ENCODE assay signal across 8 cellular contexts in the genomic region with DNA sequence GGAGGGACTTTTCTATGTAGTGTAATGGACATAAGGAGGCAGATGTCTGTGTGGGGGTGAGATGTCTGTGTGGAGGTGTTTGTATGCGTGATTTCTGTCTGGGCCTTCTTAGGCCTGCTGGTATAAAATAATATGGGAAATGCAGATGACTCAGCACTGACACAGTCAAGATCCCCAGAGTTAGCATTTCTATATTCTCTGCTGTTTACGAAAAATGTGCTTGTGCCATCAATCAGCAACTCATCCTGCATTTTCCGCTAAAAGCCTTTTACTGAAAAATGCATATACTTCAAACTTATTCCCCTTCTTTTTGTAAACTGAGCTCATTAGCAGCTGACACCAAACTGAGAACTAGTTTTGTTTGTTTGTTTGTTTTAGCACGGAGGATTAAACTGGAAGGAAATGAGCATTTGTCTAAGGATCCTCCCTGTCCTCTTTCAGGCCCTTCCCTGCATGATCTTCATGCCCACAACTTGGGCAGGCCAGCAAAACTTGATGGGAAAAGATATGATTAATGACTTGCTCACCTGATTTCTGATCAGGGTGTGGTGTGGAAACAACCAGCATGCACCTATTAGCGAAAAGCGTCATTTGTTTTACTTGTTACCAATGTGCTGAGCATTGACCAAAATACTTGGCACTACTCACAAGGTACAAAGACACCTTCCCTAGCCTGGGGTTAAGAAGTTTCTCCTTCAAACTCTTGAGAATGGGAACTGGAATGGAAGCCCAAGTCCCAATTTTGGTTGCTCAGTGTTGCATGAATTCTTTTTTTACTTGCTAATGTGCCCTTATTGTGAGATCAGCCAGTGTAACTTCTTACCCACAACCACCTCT.
DNase-seq lines count a peak whose midpoint lies in the region; ATAC-seq, FAIRE-seq and TF ChIP-seq lines count a peak whose summit lies in the region.

No MANE protein-coding gene starts in this region.

- H4K20me1 ChIP-seq in H1 (replicated peaks in 1 of 2; ENCODE audit: control insufficient read depth in 1 of 2, insufficient read depth in 2 of 2, low read length in 2 of 2) = no peaks in the 10 kb centered on the region

- H3K27me3 ChIP-seq in GM06990 (replicated peaks; ENCODE audit: control insufficient read depth, insufficient read depth, low read length) (no peaks in the 10 kb centered on the region), NT2/D1 (ENCODE audit: insufficient read depth, insufficient read length) (no peaks in the 10 kb centered on the region), H1 (replicated peaks in 1 of 4; ENCODE audit: control insufficient read depth in 3 of 4, extremely low read depth in 1 of 4, insufficient read depth in 3 of 4, low read length in 3 of 4) (no peaks in the 10 kb centered on the region), neutrophil (peaks cover 63% of the 10 kb centered on the region)

- peak overlapping the region; percentile 96 for H3K9ac ChIP-seq in NT2/D1 (ENCODE audit: insufficient read length, low read depth)
- H3K9ac ChIP-seq in H1 (replicated peaks in 1 of 4; ENCODE audit: extremely low read depth in 1 of 4, low read depth in 3 of 4, low read length in 3 of 4) = peak overlapping the region in 3 of 4 experiments; percentile 26 to 59 (median 27); a peak in 5 of 7 replicates

- no peak overlapping the region for H4K8ac ChIP-seq in H1 (ENCODE audit: extremely low read depth, insufficient read depth, low read length)

- DNase-seq in GM06990 (ENCODE audit: extremely low read depth, insufficient read length) (no peak), NT2/D1 (ENCODE audit: low read depth, low spot score) (no peak), H1 (ENCODE audit: low read depth in 1 of 2, low spot score in 2 of 2) (no peak), putamen (ENCODE audit: low spot score) (no peak), NCI-H2227 treated with DMSO at 0.1 percent for 48 hours (lab: John Stamatoyannopoulos, UW) (no peak), SW 1271 (lab: John Stamatoyannopoulos, UW) (no peak)

- no peaks in the 10 kb centered on the region for H3K36me3 ChIP-seq in GM06990 (ENCODE audit: control insufficient read depth, insufficient read depth, low read length)
- H3K36me3 ChIP-seq in NT2/D1 (ENCODE audit: insufficient read depth, insufficient read length, low read length) = no peaks in the 10 kb centered on the region
- H3K36me3 ChIP-seq in H1 (ENCODE audit: control insufficient read depth in 2 of 4, insufficient read depth in 4 of 4, low read length in 3 of 4) = no peaks in the 10 kb centered on the region
- H3K36me3 ChIP-seq in neutrophil = no peaks in the 10 kb centered on the region

- H3K9me3 ChIP-seq in NT2/D1 (ENCODE audit: insufficient read depth, low read length) (no peaks in the 10 kb centered on the region), H1 (ENCODE audit: insufficient read depth in 2 of 2, low read depth in 1 of 2, low read length in 1 of 2) (no peaks in the 10 kb centered on the region), neutrophil (no peaks in the 10 kb centered on the region)

- peak overlapping the region; percentile 56 for H2BK20ac ChIP-seq in H1 (ENCODE audit: low read length)

- POLR2A ChIA-PET in H1 (lab: Charles Lee; ENCODE audit: partially characterized antibody) = interaction anchor here (0.7 to 3.5 kb wide), 17 partner anchors 9 to 162 kb away, joined by 3 to 23 read pairs (median 4); no protein-coding TSS in a partner anchor

- H2AFZ ChIP-seq in H1 (ENCODE audit: low read length) = no peak overlapping the region

- no peak overlapping the region for H3K56ac ChIP-seq in H1 (replicated peaks; ENCODE audit: insufficient read length, low read depth, low read length)

- no peak for TF ChIP-seq RAD21 in H1 (IDR thresholded peaks at IDR 0.05 in 1 of 2, conservative IDR thresholded peaks at IDR 0.05 in 1 of 2; ENCODE audit: low read depth in 2 of 2, low read length in 2 of 2)

- peak overlapping the region; percentile 84 for H3K18ac ChIP-seq in H1 (ENCODE audit: extremely low read depth, low read length)

- peak overlapping the region; percentile 86 for H4K91ac ChIP-seq in H1 (replicated peaks; ENCODE audit: insufficient read length, low read length)

- H3K23me2 ChIP-seq in H1 (ENCODE audit: low read depth, low read length) = peaks cover 16% of the 10 kb centered on the region

- no peak for TF ChIP-seq EP300 in H1 (IDR thresholded peaks at IDR 0.05; ENCODE audit: borderline replicate concordance in 1 of 2, low read depth in 2 of 2, low read length in 2 of 2)

- H3K4me2 ChIP-seq in H1 (ENCODE audit: insufficient read depth in 1 of 2, low read depth in 2 of 2, low read length in 2 of 2) = peak overlapping the region; percentile 79 to 97

- H3K27ac ChIP-seq in H1 (ENCODE audit: low read depth, low read length) (peak overlapping the region; percentile 59; the same call in 1 of the 2 replicates), neutrophil (peak overlapping the region; percentile 62)

- peak overlapping the region; percentile 44 for H4K5ac ChIP-seq in H1 (ENCODE audit: insufficient read length, low read depth, low read length)

- H3K4me1 ChIP-seq in NT2/D1 (ENCODE audit: insufficient read depth, insufficient read length) (peaks cover 10% of the 10 kb centered on the region), H1 (replicated peaks in 1 of 4; ENCODE audit: control insufficient read depth in 3 of 4, insufficient read depth in 4 of 4, low read length in 3 of 4) (peaks cover 23 to 36% (median 25%) of the 10 kb centered on the region in 4 experiments), neutrophil (ENCODE audit: control insufficient read depth in 1 of 2, insufficient read depth in 1 of 2, low read depth in 1 of 2, low read length in 1 of 2) (peaks cover 30 to 31% of the 10 kb centered on the region in 2 experiments)

- no peak for ATAC-seq in HG03196 (IDR thresholded peaks at IDR 0.05; ENCODE audit: unreplicated experiment)

- CTCF ChIA-PET in H1 (lab: Charles Lee; ENCODE audit: partially characterized antibody) = interaction anchor here (0.6 to 8.3 kb wide), 26 partner anchors 8 to 207 kb away, joined by 3 to 139 read pairs (median 4); a partner anchor contains a TSS

- no peak for FAIRE-seq in H1 (lab: Jason Lieb, UNC)

- peak overlapping the region; percentile 74; the same call in 1 of the 2 replicates for H2BK5ac ChIP-seq in H1 (ENCODE audit: low read depth, low read length)

- H2AK5ac ChIP-seq in H1 (ENCODE audit: low read depth, low read length) = peak overlapping the region; percentile 94; the same call in 1 of the 2 replicates

- peaks cover 9 to 46% of the 10 kb centered on the region in 2 experiments for H3K79me2 ChIP-seq in H1 (ENCODE audit: control insufficient read depth in 1 of 2, insufficient read depth in 2 of 2, low read length in 2 of 2)

- H2BK15ac ChIP-seq in H1 (ENCODE audit: low read length) = peak overlapping the region; percentile 14; the same call in 1 of the 2 replicates

- TF ChIP-seq CTCF in GM06990 (IDR thresholded peaks at IDR 0.05; ENCODE audit: insufficient read depth, low read length, poor library complexity, severe bottlenecking) (no peak), H1 (IDR thresholded peaks at IDR 0.05; ENCODE audit: control extremely low read depth in 1 of 3, insufficient read depth in 1 of 3, low read depth in 1 of 3, low read length in 3 of 3) (no peak), neutrophil (IDR thresholded peaks at IDR 0.05) (no peak)

- H3K79me1 ChIP-seq in H1 (ENCODE audit: low read depth, low read length) = no peaks in the 10 kb centered on the region

- H3K23ac ChIP-seq in H1 (ENCODE audit: insufficient read length) = no peak overlapping the region

- TF ChIP-seq POLR2A in H1 (IDR thresholded peaks at IDR 0.05; ENCODE audit: control extremely low read depth in 1 of 2, low read depth in 2 of 2, low read length in 2 of 2) = no peak; a peak in 1 of 3 replicates

- peak overlapping the region; percentile 74 for H2BK120ac ChIP-seq in H1 (replicated peaks; ENCODE audit: low read depth, low read length)

- H2BK12ac ChIP-seq in H1 (ENCODE audit: low read depth, low read length) = peak overlapping the region; percentile 94

- 40% methylated on average over 6 of the region's 6 CpGs; no CpG with 5 or more reads in 1 of the 2 experiments for WGBS in H1 (ENCODE audit: extremely low coverage in 1 of 2, insufficient coverage in 1 of 2, insufficient read length in 1 of 2, insufficient replicate concordance in 2 of 2, low coverage in 1 of 2, low lambda C conversion rate in 2 of 2, missing lambda C conversion rate in 1 of 2), 2 experiments

- H3K14ac ChIP-seq in H1 (ENCODE audit: insufficient read length) = no peak overlapping the region

- H3K4me3 ChIP-seq in GM06990 (replicated peaks; ENCODE audit: low read depth, low read length) (peak overlapping the region; percentile 25; the same call in 1 of the 2 replicates), NT2/D1 (ENCODE audit: insufficient read length, low read depth) (peak overlapping the region; percentile 78), H1 (ENCODE audit: extremely low read depth in 1 of 4, insufficient read depth in 2 of 4, low read depth in 3 of 4, low read length in 4 of 4) (peak overlapping the region; percentile 8 to 94 (median 18); a peak in 7 of 8 replicates), neutrophil (ENCODE audit: low read depth in 1 of 2, low read length in 1 of 2) (no peak overlapping the region)

- H3K4ac ChIP-seq in H1 (replicated peaks; ENCODE audit: insufficient read length, low read depth, low read length) = peak overlapping the region; percentile 53

TF ChIP-seq in H1, 55 proteins besides CTCF, POLR2A, EP300 and RAD21:
- TF ChIP-seq FOSL1 (IDR thresholded peaks at IDR 0.05; ENCODE audit: insufficient read depth, low read depth, low read length) (no peak), MAFK (IDR thresholded peaks at IDR 0.05; ENCODE audit: low read depth, low read length) (peak; percentile 48), BACH1 (IDR thresholded peaks at IDR 0.05; ENCODE audit: low read length) (peak; percentile 37), JUND (IDR thresholded peaks at IDR 0.05; ENCODE audit: low read length) (no peak), SIX5 (IDR thresholded peaks at IDR 0.05; ENCODE audit: low read depth, low read length) (no peak), BCL11A (IDR thresholded peaks at IDR 0.05; ENCODE audit: low read depth in 2 of 2, low read length in 2 of 2) (no peak), TAF7 (optimal IDR thresholded peaks at IDR 0.05; ENCODE audit: borderline replicate concordance, low read depth, low read length) (no peak), SP4 (IDR thresholded peaks at IDR 0.05; ENCODE audit: low read length) (no peak), YY1 (IDR thresholded peaks at IDR 0.05; ENCODE audit: low read depth, low read length) (no peak)

Comparison
In these comparisons a context has a peak if more than half of its experiments do, and no peak if none do; other contexts are left out.
1. H3K4me3 ChIP-seq: peak in GM06990 (single experiment), NT2/D1 (single experiment) and H1 (4 of 4); none in neutrophil (0 of 2).